29 cellular contexts compared by ENCODE assay signal in the genomic region with DNA sequence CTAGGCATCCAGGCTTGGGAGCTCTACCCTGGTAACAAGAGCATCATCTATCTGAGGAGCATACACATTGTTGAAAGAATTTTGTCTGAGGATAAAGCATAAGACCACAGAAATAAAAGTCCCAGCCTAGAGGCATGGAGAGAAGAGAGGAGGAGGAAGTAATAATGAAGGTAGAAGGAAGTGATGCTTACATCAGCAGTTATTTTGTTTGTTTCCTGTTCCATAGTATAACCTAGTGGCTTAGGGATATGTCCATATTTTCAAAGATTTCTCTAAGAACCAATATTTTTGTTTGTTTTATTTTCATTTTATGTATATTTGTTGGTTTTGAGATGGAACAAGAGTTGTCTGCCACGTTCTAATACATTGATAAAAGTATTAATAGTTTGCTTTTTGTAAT.
"Had no signal": no experiment of that assay in that cellular context is flagged by ENCODE, and none has a peak within 500 bp of the region (broad histone marks: within the 10 kb centered on the region; RNA-seq: fewer than 3 reads in every experiment).

No MANE protein-coding gene starts in this region.

- H3K9me3 Mint-ChIP-seq: dendritic cell treated with granulocyte-macrophage colony-stimulating factor and Interleukin-4, amounts not matched to agents 40 ng/mL and 50 ng/mL, for 4 days; endodermal cell had no signal

- H3K27ac ChIP-seq: colonic mucosa, coronary artery, dorsolateral prefrontal cortex, epithelial cell of prostate, esophagus muscularis mucosa, esophagus squamous epithelium, foreskin keratinocyte, gastrocnemius medialis, gastroesophageal sphincter, heart left ventricle, heart right ventricle had no signal

- H3K4me3 Mint-ChIP-seq: dendritic cell treated with granulocyte-macrophage colony-stimulating factor and Interleukin-4, amounts not matched to agents 40 ng/mL and 50 ng/mL, for 4 days; effector memory CD8-positive, alpha-beta T cell; endodermal cell had no signal

- H3K27me3 Mint-ChIP-seq: dendritic cell treated with granulocyte-macrophage colony-stimulating factor and Interleukin-4, amounts not matched to agents 40 ng/mL and 50 ng/mL, for 4 days; effector memory CD8-positive, alpha-beta T cell had no signal

- FAIRE-seq: colon, endometrium, endothelial cell of umbilical vein, frontal cortex had no signal

- H3K4me1 ChIP-seq: colonic mucosa, esophagus squamous epithelium, foreskin keratinocyte, gastrocnemius medialis, heart left ventricle, heart right ventricle had no signal

- ATAC-seq: effector memory CD8-positive, alpha-beta T cell; esophagus mucosa; foreskin keratinocyte; gastrocnemius medialis; gastroesophageal sphincter; heart left ventricle; heart right ventricle had no signal

- H3K4me1 Mint-ChIP-seq: endodermal cell had no signal

- H3K27me3 ChIP-seq: colonic mucosa, dorsolateral prefrontal cortex, esophagus muscularis mucosa, esophagus squamous epithelium, foreskin keratinocyte, gastrocnemius medialis, gastroesophageal sphincter, heart left ventricle, heart right ventricle had no signal

- H3K4me3 ChIP-seq: colonic mucosa, coronary artery, dorsolateral prefrontal cortex, esophagus muscularis mucosa, esophagus squamous epithelium, gastrocnemius medialis, gastroesophageal sphincter, heart left ventricle, heart right ventricle had no signal

- H3K36me3 ChIP-seq: colonic mucosa, esophagus muscularis mucosa, esophagus squamous epithelium, gastrocnemius medialis, gastroesophageal sphincter, heart left ventricle, heart right ventricle had no signal

- H3K27ac Mint-ChIP-seq: dendritic cell treated with granulocyte-macrophage colony-stimulating factor and Interleukin-4, amounts not matched to agents 40 ng/mL and 50 ng/mL, for 4 days; effector memory CD8-positive, alpha-beta T cell; endodermal cell had no signal

- DNase-seq: colonic mucosa; cortex of kidney; dermis blood vessel endothelial cell; dorsolateral prefrontal cortex; effector CD4-positive, alpha-beta T cell; effector CD8-positive, alpha-beta T cell; effector memory CD4-positive, alpha-beta T cell; effector memory CD8-positive, alpha-beta T cell; endodermal cell; erythroblast; esophagus squamous epithelium; foreskin fibroblast; foreskin keratinocyte; foreskin melanocyte; gastrocnemius medialis; glutamatergic neuron; head of caudate nucleus; heart left ventricle; heart right ventricle had no signal

- H3K9me3 ChIP-seq: colonic mucosa, esophagus muscularis mucosa, esophagus squamous epithelium, gastrocnemius medialis, gastroesophageal sphincter, heart left ventricle, heart right ventricle had no signal
